Comparison of ENCODE assay signal across 17 cellular contexts in the genomic region with DNA sequence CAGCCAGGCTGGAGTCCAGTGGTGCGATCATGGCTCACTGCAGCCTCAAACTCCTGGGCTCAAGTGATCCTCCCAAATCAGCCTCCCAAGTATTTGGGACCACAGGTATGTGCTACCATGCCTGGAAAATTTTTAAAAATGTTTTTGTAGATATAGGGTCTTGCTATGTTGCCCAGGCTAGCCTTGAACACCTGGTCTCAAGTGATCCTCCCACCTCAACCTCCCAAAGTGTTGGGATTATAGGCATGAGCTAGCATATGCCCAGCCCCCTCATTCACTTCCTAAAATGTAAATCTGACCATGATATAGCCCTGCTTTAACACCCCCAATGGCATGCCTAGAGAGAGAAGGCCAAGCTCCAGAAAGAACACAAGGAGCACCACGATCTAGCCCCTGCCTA.
DNase-seq lines count a peak whose midpoint lies in the region; ATAC-seq and TF ChIP-seq lines count a peak whose summit lies in the region.
"Had no signal": no experiment of that assay in that cellular context is flagged by ENCODE, and none has a peak within 500 bp of the region (broad histone marks: within the 10 kb centered on the region; RNA-seq: fewer than 3 reads in every experiment).

No MANE protein-coding gene starts in this region.

- H3K36me3 Mint-ChIP-seq in activated T-helper 17 cell treated with anti-CD3 and anti-CD28 coated beads, Interleukin-2, amount 50 U/mL, for 72 hours (ENCODE audit: low read depth), result no peaks in the 10 kb centered on the region
- no peaks in the 10 kb centered on the region for H3K36me3 Mint-ChIP-seq in neural crest cell (ENCODE audit: low read depth)
- peaks cover 8 to 25% of the 10 kb centered on the region in 2 donors for H3K36me3 Mint-ChIP-seq in CD4-positive, alpha-beta memory T cell

- TF ChIP-seq EP300 in esophagus muscularis mucosa (IDR thresholded peaks at IDR 0.05), result no peak

- 83% methylated on average over 2 of the region's 2 CpGs for WGBS in esophagus muscularis mucosa

- in situ Hi-C loops in G401 (cut with HindIII; ENCODE audit: low sequenced_read_pairs), result no loop called here

- H3K27ac ChIP-seq in esophagus muscularis mucosa (replicated peaks in 1 of 4) (peak overlapping the region; percentile 70 to 75 (median 73)), stomach smooth muscle (ENCODE audit: low read length) (peak overlapping the region; percentile 71)
- H3K27ac ChIP-seq in CD4-positive, alpha-beta memory T cell (ENCODE audit: low read depth, low read length), result no peak overlapping the region
- H3K27ac ChIP-seq: GM23248 had no signal

- H3K27me3 Mint-ChIP-seq in activated T-helper 17 cell treated with anti-CD3 and anti-CD28 coated beads, Interleukin-2, amount 50 U/mL, for 72 hours, result no peaks in the 10 kb centered on the region
- H3K27me3 Mint-ChIP-seq in neural crest cell (ENCODE audit: low read depth), result no peaks in the 10 kb centered on the region
- no peaks in the 10 kb centered on the region for H3K27me3 Mint-ChIP-seq in CD4-positive, alpha-beta memory T cell
- H3K27me3 Mint-ChIP-seq: CD4-positive, CD25-positive, alpha-beta regulatory T cell had no signal

- no peak overlapping the region for H3K9ac ChIP-seq in stomach smooth muscle (ENCODE audit: low read length in 2 of 2)
- H3K9ac ChIP-seq: GM23248 had no signal

- CTCF ChIA-PET in CD4-positive, alpha-beta memory T cell (lab: Charles Lee; ENCODE audit: partially characterized antibody), result no interaction called here

- no peaks in the 10 kb centered on the region for H3K9me3 Mint-ChIP-seq in activated T-helper 17 cell treated with anti-CD3 and anti-CD28 coated beads, Interleukin-2, amount 50 U/mL, for 72 hours
- H3K9me3 Mint-ChIP-seq in neural crest cell, result no peaks in the 10 kb centered on the region
- H3K9me3 Mint-ChIP-seq in CD4-positive, alpha-beta memory T cell, result peaks cover 0 to 3% (median 0%) of the 10 kb centered on the region in 8 donors
- H3K9me3 Mint-ChIP-seq: CD4-positive, CD25-positive, alpha-beta regulatory T cell had no signal

- POLR2A ChIA-PET in CD4-positive, alpha-beta memory T cell (lab: Charles Lee; ENCODE audit: partially characterized antibody), result no interaction called here

- intact Hi-C loops in esophagus muscularis mucosa (cut with DNase I), result no loop called here
- intact Hi-C loops in CD4-positive, alpha-beta memory T cell (cut with micrococcal nuclease), result no loop called here

- H3K4me3 Mint-ChIP-seq in activated T-helper 17 cell treated with anti-CD3 and anti-CD28 coated beads, Interleukin-2, amount 50 U/mL, for 72 hours, result no peak overlapping the region
- H3K4me3 Mint-ChIP-seq in neural crest cell, result no peak overlapping the region
- H3K4me3 Mint-ChIP-seq in CD4-positive, alpha-beta memory T cell, result peak overlapping the region in 1 of 8 donors; percentile 31
- H3K4me3 Mint-ChIP-seq: CD4-positive, CD25-positive, alpha-beta regulatory T cell had no signal

- DNase-seq in esophagus muscularis mucosa (ENCODE audit: extremely low spot score) (no peak), neural crest cell (ENCODE audit: low read depth, low spot score) (no peak), MG63 (no peak), G401 (ENCODE audit: low spot score) (no peak)
- no peak for DNase-seq in CD4-positive, alpha-beta memory T cell
- DNase-seq: ACHN; BE2C; C1 segment of cervical spinal cord; Caco-2; CD4-positive, CD25-positive, alpha-beta regulatory T cell; DMS153; DMS79; GM23248 had no signal

- H3K4me1 Mint-ChIP-seq in activated T-helper 17 cell treated with anti-CD3 and anti-CD28 coated beads, Interleukin-2, amount 50 U/mL, for 72 hours, result no peaks in the 10 kb centered on the region
- no peaks in the 10 kb centered on the region for H3K4me1 Mint-ChIP-seq in neural crest cell
- peaks cover 0 to 3% (median 0%) of the 10 kb centered on the region in 4 donors for H3K4me1 Mint-ChIP-seq in CD4-positive, alpha-beta memory T cell

- H3K4me3 ChIP-seq in esophagus muscularis mucosa, result no peak overlapping the region
- no peak overlapping the region for H3K4me3 ChIP-seq in stomach smooth muscle (ENCODE audit: low read length in 2 of 2)
- no peak overlapping the region for H3K4me3 ChIP-seq in MG63
- H3K4me3 ChIP-seq in CD4-positive, alpha-beta memory T cell (ENCODE audit: low read length in 2 of 2), result no peak overlapping the region
- H3K4me3 ChIP-seq: GM12878, GM23248, HAP-1 had no signal

- H3K4me1 ChIP-seq in esophagus muscularis mucosa, result peaks cover 0 to 80% (median 72%) of the 10 kb centered on the region in 4 donors
- peaks cover 34% of the 10 kb centered on the region for H3K4me1 ChIP-seq in stomach smooth muscle (ENCODE audit: control insufficient read depth, insufficient read depth, low read length)
- no peaks in the 10 kb centered on the region for H3K4me1 ChIP-seq in CD4-positive, alpha-beta memory T cell (ENCODE audit: insufficient read depth, low read length)
- H3K4me1 ChIP-seq: BE2C, Caco-2, HAP-1 had no signal

- H3K9me3 ChIP-seq in esophagus muscularis mucosa, result no peaks in the 10 kb centered on the region
- H3K9me3 ChIP-seq in stomach smooth muscle (ENCODE audit: control insufficient read depth in 2 of 2, low read length in 2 of 2), result no peaks in the 10 kb centered on the region
- no peaks in the 10 kb centered on the region for H3K9me3 ChIP-seq in MG63
- H3K9me3 ChIP-seq in CD4-positive, alpha-beta memory T cell (ENCODE audit: control insufficient read depth in 1 of 2, low read length in 2 of 2), result no peaks in the 10 kb centered on the region
- H3K9me3 ChIP-seq: BE2C, Caco-2, HAP-1 had no signal

- no peak for TF ChIP-seq CTCF in esophagus muscularis mucosa (IDR thresholded peaks at IDR 0.05)
- no peak for TF ChIP-seq CTCF in neural crest cell (conservative IDR thresholded peaks at IDR 0.05)

- peak overlapping the region; percentile 44 for H3K27ac Mint-ChIP-seq in activated T-helper 17 cell treated with anti-CD3 and anti-CD28 coated beads, Interleukin-2, amount 50 U/mL, for 72 hours
- peak overlapping the region; percentile 88 for H3K27ac Mint-ChIP-seq in neural crest cell (ENCODE audit: unreplicated experiment)
- H3K27ac Mint-ChIP-seq in CD4-positive, alpha-beta memory T cell, result peak overlapping the region in 2 of 7 donors; percentile 37 to 65

- no peak for TF ChIP-seq POLR2A in esophagus muscularis mucosa (IDR thresholded peaks at IDR 0.05; ENCODE audit: low read depth)

- peaks cover 7 to 100% (median 88%) of the 10 kb centered on the region in 4 donors for H3K36me3 ChIP-seq in esophagus muscularis mucosa
- peaks cover 81 to 82% of the 10 kb centered on the region in 2 donors for H3K36me3 ChIP-seq in stomach smooth muscle (ENCODE audit: control insufficient read depth in 2 of 2, insufficient read depth in 2 of 2, low read length in 2 of 2)
- no peaks in the 10 kb centered on the region for H3K36me3 ChIP-seq in MG63
- no peaks in the 10 kb centered on the region for H3K36me3 ChIP-seq in CD4-positive, alpha-beta memory T cell (ENCODE audit: insufficient read depth, low read length)
- H3K36me3 ChIP-seq: BE2C, HAP-1 had no signal

- no peak for ATAC-seq in activated T-helper 17 cell treated with anti-CD3 and anti-CD28 coated beads, Interleukin-2, amount 50 U/mL, for 72 hours (replicated peaks)
- ATAC-seq: GM12878 had no signal

- H3K27me3 ChIP-seq in esophagus muscularis mucosa, result no peaks in the 10 kb centered on the region
- H3K27me3 ChIP-seq in stomach smooth muscle (ENCODE audit: control insufficient read depth in 1 of 2, insufficient read depth in 2 of 2, low read length in 2 of 2), result no peaks in the 10 kb centered on the region
- H3K27me3 ChIP-seq in MG63, result no peaks in the 10 kb centered on the region
- H3K27me3 ChIP-seq in CD4-positive, alpha-beta memory T cell (ENCODE audit: insufficient read depth, low read length), result no peaks in the 10 kb centered on the region
- H3K27me3 ChIP-seq: BE2C had no signal
